ENCODE assay signal across 18 cellular contexts in the genomic region with DNA sequence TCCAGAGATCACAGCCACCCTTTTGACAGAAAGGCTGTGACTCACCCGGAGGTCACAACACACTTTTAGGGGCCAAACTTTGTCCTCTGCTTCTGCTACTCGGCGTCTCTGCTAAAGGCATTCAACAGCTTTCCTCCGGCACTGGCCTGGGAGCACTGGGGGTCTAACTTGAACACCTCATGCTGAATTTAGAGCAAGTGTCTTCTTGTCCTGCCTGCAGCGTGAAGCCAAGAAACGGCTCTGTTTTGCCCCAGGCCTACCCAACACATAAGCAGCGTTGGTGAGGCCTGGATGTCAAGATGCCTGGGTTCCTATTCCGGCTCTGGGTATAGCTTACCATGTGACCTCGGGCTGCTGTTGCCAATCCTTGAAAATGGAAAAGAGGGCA. TPM values are rescaled to one million over a fixed set of nuclear protein-coding genes. Genes with fewer than 3 reads are reported as not detected.
A peak's percentile ranks its signal among the peaks of the same experiment; 100 is the strongest.
DNase-seq lines count a peak whose midpoint lies in the region; ATAC-seq and TF ChIP-seq lines count a peak whose summit lies in the region.
"Had no signal": no experiment of that assay in that cellular context is flagged by ENCODE, and none has a peak within 500 bp of the region (broad histone marks: within the 10 kb centered on the region; RNA-seq: fewer than 3 reads in every experiment).

No MANE protein-coding gene starts in this region.

- intact Hi-C loops in Right ventricle myocardium superior (cut with DNase I) (no loop called here), Right ventricle myocardium inferior (cut with DNase I) (loop anchor here (1.0 to 5.0 kb wide), 3 partner anchors 45 to 99 kb away; no protein-coding TSS in a partner anchor)

- H3K27ac Mint-ChIP-seq in T-helper 17 cell (no peak overlapping the region), brain (no peak overlapping the region)
- no peak overlapping the region for H3K27ac Mint-ChIP-seq in activated T-cell treated with anti-CD3 and anti-CD28 coated beads, Interleukin-2, amount 50 U/mL, for 24 hours
- H3K27ac Mint-ChIP-seq: CD14-positive monocyte; CD8-positive, alpha-beta T cell had no signal

- H3K4me1 ChIP-seq in osteoblast (ENCODE audit: insufficient read depth, low read length) = no peaks in the 10 kb centered on the region
- H3K4me1 ChIP-seq: HAP-1 had no signal

- peaks cover 19% of the 10 kb centered on the region for H3K4me1 Mint-ChIP-seq in T-helper 17 cell
- peaks cover 39% of the 10 kb centered on the region for H3K4me1 Mint-ChIP-seq in brain
- H3K4me1 Mint-ChIP-seq in activated T-cell treated with anti-CD3 and anti-CD28 coated beads, Interleukin-2, amount 50 U/mL, for 24 hours (ENCODE audit: low read depth) = peaks cover 2% of the 10 kb centered on the region

- H3K9me3 ChIP-seq in T-helper 17 cell (ENCODE audit: control insufficient read depth, low read length, poor library complexity, severe bottlenecking) (no peaks in the 10 kb centered on the region), osteoblast (ENCODE audit: low read depth, low read length) (no peaks in the 10 kb centered on the region)
- H3K9me3 ChIP-seq: HAP-1 had no signal

- H3K4me3 Mint-ChIP-seq in T-helper 17 cell (peak overlapping the region; percentile 88), brain (peak overlapping the region in 4 of 5 experiments; percentile 42 to 84 (median 69))
- no peak overlapping the region for H3K4me3 Mint-ChIP-seq in activated T-cell treated with anti-CD3 and anti-CD28 coated beads, Interleukin-2, amount 50 U/mL, for 24 hours

- H3K79me2 ChIP-seq in osteoblast (ENCODE audit: insufficient read depth, low read length) = no peaks in the 10 kb centered on the region

- ATAC-seq in Right ventricle myocardium superior (ENCODE audit: poor library complexity) (peak; percentile 2), Right ventricle myocardium inferior (no peak), T-helper 17 cell (no peak), GM21381 (IDR thresholded peaks at IDR 0.05; ENCODE audit: unreplicated experiment) (no peak)
- ATAC-seq: CD8-positive, alpha-beta T cell had no signal

- H3K36me3 Mint-ChIP-seq in T-helper 17 cell (ENCODE audit: low read depth) = peaks cover 21% of the 10 kb centered on the region
- H3K36me3 Mint-ChIP-seq in brain = no peaks in the 10 kb centered on the region
- H3K36me3 Mint-ChIP-seq in activated T-cell treated with anti-CD3 and anti-CD28 coated beads, Interleukin-2, amount 50 U/mL, for 24 hours (ENCODE audit: low read depth) = no peaks in the 10 kb centered on the region
- H3K36me3 Mint-ChIP-seq: CD8-positive, alpha-beta T cell had no signal

- H3K9me3 Mint-ChIP-seq in brain = peaks cover 0 to 6% (median 0%) of the 10 kb centered on the region in 5 experiments
- no peaks in the 10 kb centered on the region for H3K9me3 Mint-ChIP-seq in activated T-cell treated with anti-CD3 and anti-CD28 coated beads, Interleukin-2, amount 50 U/mL, for 24 hours
- H3K9me3 Mint-ChIP-seq: CD8-positive, alpha-beta T cell had no signal

- no peak overlapping the region for H3K27ac ChIP-seq in osteoblast (ENCODE audit: low read depth, low read length)
- H3K27ac ChIP-seq: 22Rv1 had no signal

- DNase-seq in Right ventricle myocardium superior = no peak
- no peak for DNase-seq in Right ventricle myocardium inferior (ENCODE audit: missing footprints)
- DNase-seq in T-helper 17 cell = no peak
- DNase-seq in osteoblast (ENCODE audit: insufficient read length, low spot score, missing footprints) = peak; percentile 17
- DNase-seq in NCI-H1694 (lab: John Stamatoyannopoulos, UW) = no peak
- DNase-seq in activated T-cell treated with anti-CD3 and anti-CD28 coated beads, Interleukin-2, amount 50 U/mL, for 24 hours = no peak
- DNase-seq: CD8-positive, alpha-beta T cell; COR-L47; EL; GDM1 had no signal

- no peak overlapping the region for H2AFZ ChIP-seq in osteoblast (ENCODE audit: low read length)

- H3K4me2 ChIP-seq in osteoblast (ENCODE audit: insufficient read depth, low read length) = no peak overlapping the region

- TF ChIP-seq CTCF in brain (conservative IDR thresholded peaks at IDR 0.05) = no peak
- TF ChIP-seq CTCF in osteoblast (IDR thresholded peaks at IDR 0.05; ENCODE audit: extremely low read depth, low read depth, low read length) = no peak

- H4K20me1 ChIP-seq in osteoblast (ENCODE audit: insufficient read depth, low read length) = no peaks in the 10 kb centered on the region

- peaks cover 73% of the 10 kb centered on the region for H3K27me3 Mint-ChIP-seq in T-helper 17 cell
- H3K27me3 Mint-ChIP-seq in brain = peaks cover 89% of the 10 kb centered on the region
- H3K27me3 Mint-ChIP-seq in activated T-cell treated with anti-CD3 and anti-CD28 coated beads, Interleukin-2, amount 50 U/mL, for 24 hours = peaks cover 57% of the 10 kb centered on the region

- no peaks in the 10 kb centered on the region for H3K36me3 ChIP-seq in osteoblast (ENCODE audit: insufficient read depth, low read length)
- H3K36me3 ChIP-seq: HAP-1 had no signal

- peaks cover 50% of the 10 kb centered on the region for H3K27me3 ChIP-seq in osteoblast (ENCODE audit: insufficient read depth, low read length)

- no peak overlapping the region for H3K4me3 ChIP-seq in osteoblast (ENCODE audit: insufficient read depth, low read length)
- H3K4me3 ChIP-seq: HAP-1 had no signal

RNA-seq across cellular contexts. Expression of gene CDH22, which starts 2.3 kb away (rescaled TPM):
- 5.5 TPM for total RNA-seq in Right ventricle myocardium superior
- 5.2 TPM for total RNA-seq in Right ventricle myocardium inferior
- total RNA-seq in T-helper 17 cell = not detected
- polyA plus RNA-seq in brain (ENCODE audit: insufficient read depth, low read depth, low replicate concordance) = 5.6 TPM
- total RNA-seq in osteoblast = not detected in 2 replicates
- total RNA-seq: A673; CD8-positive, alpha-beta T cell; HT1080 had no signal
- polyA plus RNA-seq: BJ, CD14-positive monocyte had no signal
